ENCODE assay signal across 30 cellular contexts in genomic region chr9:71254592-71255277, GRCh38.
"Had no signal": no experiment of that assay in that cellular context is flagged by ENCODE, and none has a peak within 500 bp of the region (broad histone marks: within the 10 kb centered on the region; RNA-seq: fewer than 3 reads in every experiment).

No MANE protein-coding gene starts in this region.

- H3K4me3 ChIP-seq: adrenal gland, body of pancreas, esophagus muscularis mucosa, gastroesophageal sphincter, heart right ventricle had no signal

- H3K27ac ChIP-seq: adrenal gland, body of pancreas, esophagus muscularis mucosa, foreskin keratinocyte, gastroesophageal sphincter, heart right ventricle had no signal

- H3K27me3 ChIP-seq: adrenal gland, body of pancreas, foreskin keratinocyte had no signal

- H3K9me3 ChIP-seq: adrenal gland, body of pancreas, esophagus muscularis mucosa had no signal

- DNase-seq: activated CD4-positive, alpha-beta memory T cell treated with anti-CD3 and anti-CD28 coated beads for 36 hours; activated CD4-positive, alpha-beta T cell treated with anti-CD3 and anti-CD28 coated beads for 36 hours; activated CD4-positive, alpha-beta T cell treated with anti-CD3 and anti-CD28 coated beads, Interleukin-2, amount 10 ng/mL, durations not matched to agents 24 days and 14 days; activated CD4-positive, CD25-positive, alpha-beta regulatory T cell; activated CD4-positive, CD25-positive, alpha-beta regulatory T cell treated with anti-CD3 and anti-CD28 coated beads, Interleukin-2, amount 50 U/mL, for 72 hours; activated CD8-positive, alpha-beta memory T cell treated with anti-CD3 and anti-CD28 coated beads, Interleukin-2, amount 10 ng/mL, durations not matched to agents 7 days and 5 days; activated CD8-positive, alpha-beta memory T cell treated with anti-CD3 and anti-CD28 coated beads, Interleukin-2, amount 50 U/mL, for 4 hours; activated CD8-positive, alpha-beta T cell treated with anti-CD3 and anti-CD28 coated beads, Interleukin-2, amount 10 ng/mL, durations not matched to agents 7 days and 5 days; activated effector memory CD4-positive, alpha-beta T cell treated with anti-CD3 and anti-CD28 coated beads, Interleukin-2, amount 50 U/mL, for 16 hours; activated naive CD4-positive, alpha-beta T cell treated with anti-CD3 and anti-CD28 coated beads for 36 hours; activated naive CD8-positive, alpha-beta T cell treated with anti-CD3 and anti-CD28 coated beads for 36 hours; activated naive CD8-positive, alpha-beta T cell treated with anti-CD3 and anti-CD28 coated beads, Interleukin-2, amount 50 U/mL, for 24 hours; activated T-cell treated with anti-CD3 and anti-CD28 coated beads, Interleukin-2, amount 50 U/mL, for 1 hour; activated T-cell treated with anti-CD3 and anti-CD28 coated beads, Interleukin-2, amount 50 U/mL, for 48 hours; adrenal gland; amygdala; aorta; body of pancreas; caudate nucleus; cortex of kidney; dermis blood vessel endothelial cell; effector CD4-positive, alpha-beta T cell; effector memory CD8-positive, alpha-beta T cell; erythroblast; foreskin keratinocyte; heart right ventricle; T1000 had no signal

- H3K36me3 ChIP-seq: adrenal gland, esophagus muscularis mucosa, gastroesophageal sphincter, heart right ventricle had no signal

- H3K4me1 ChIP-seq: body of pancreas, esophagus muscularis mucosa, foreskin keratinocyte, gastroesophageal sphincter, heart right ventricle had no signal

- ATAC-seq: activated CD4-positive, alpha-beta T cell treated with anti-CD3 and anti-CD28 coated beads for 36 hours; activated CD8-positive, alpha-beta memory T cell treated with anti-CD3 and anti-CD28 coated beads, Interleukin-2, amount 10 ng/mL, durations not matched to agents 7 days and 5 days; activated CD8-positive, alpha-beta T cell treated with anti-CD3 and anti-CD28 coated beads, Interleukin-2, amount 10 ng/mL, durations not matched to agents 7 days and 5 days; activated naive CD8-positive, alpha-beta T cell treated with anti-CD3 and anti-CD28 coated beads, Interleukin-2, amount 50 U/mL, for 24 hours; body of pancreas; effector memory CD8-positive, alpha-beta T cell; foreskin keratinocyte; gastroesophageal sphincter; heart right ventricle had no signal

- FAIRE-seq: colon had no signal
